In genomic region chr15:90931737-90932659, GRCh38 we compare ENCODE assay signal across 8 cellular contexts. TPM values are rescaled to one million over a fixed set of nuclear protein-coding genes. Genes with fewer than 3 reads are reported as not detected.
DNase-seq lines count a peak whose midpoint lies in the region; ATAC-seq and TF ChIP-seq lines count a peak whose summit lies in the region.

Gene HDDC3 (minus strand): TSS chr15:90932549. CDS start chr15:90932540, 9 bp downstream.

- H3K36me3 Mint-ChIP-seq in brain = peaks cover 9% of the 10 kb centered on the region

- DNase-seq in 8988T = peak; percentile 86
- peak; percentile 69 for DNase-seq in NCI-H2107 treated with DMSO at 0.1 percent for 48 hours (lab: John Stamatoyannopoulos, UW; ENCODE audit: unreplicated experiment)
- DNase-seq in UCSD-AML1 (lab: John Stamatoyannopoulos, UW; ENCODE audit: unreplicated experiment) = peak; percentile 91

- no peaks in the 10 kb centered on the region for H3K9me3 ChIP-seq in iPS-18a (ENCODE audit: control insufficient read depth, low read depth, low read length)
- H3K9me3 ChIP-seq in skeletal muscle tissue (ENCODE audit: control insufficient read depth in 3 of 3, low read length in 3 of 3) = no peaks in the 10 kb centered on the region

- H3K4me3 ChIP-seq in iPS-18a (ENCODE audit: low read length) (peak within 1 kb of the TSS; percentile 65), skeletal muscle tissue (ENCODE audit: low read length in 3 of 3) (peak within 1 kb of the TSS; percentile 94 to 97 (median 95))

- ATAC-seq in GM18520 (IDR thresholded peaks at IDR 0.05; ENCODE audit: unreplicated experiment) (peak; percentile 39), HG03060 (IDR thresholded peaks at IDR 0.05; ENCODE audit: low read depth, unreplicated experiment) (peak; percentile 30)

- peaks cover 14% of the 10 kb centered on the region for H3K27me3 ChIP-seq in iPS-18a (ENCODE audit: control insufficient read depth, insufficient read depth, low read length)
- H3K27me3 ChIP-seq in skeletal muscle tissue (ENCODE audit: control insufficient read depth in 3 of 3, insufficient read depth in 3 of 3, low read length in 3 of 3) = no peaks in the 10 kb centered on the region

- H3K27ac ChIP-seq in iPS-18a (ENCODE audit: low read length) (no peak within 1 kb of the TSS), skeletal muscle tissue (ENCODE audit: low read depth, low read length) (peak within 1 kb of the TSS; percentile 87)

- peak within 1 kb of the TSS; percentile 65 to 97 (median 94) for H3K27ac Mint-ChIP-seq in brain

- H3K4me1 Mint-ChIP-seq in brain = peaks cover 50% of the 10 kb centered on the region

- H3K9ac ChIP-seq in iPS-18a (ENCODE audit: low read length) (peak within 1 kb of the TSS; percentile 35), skeletal muscle tissue (ENCODE audit: low read depth in 1 of 3, low read length in 3 of 3) (peak within 1 kb of the TSS; percentile 89 to 95 (median 93))

- H3K4me1 ChIP-seq in iPS-18a (ENCODE audit: control insufficient read depth, low read depth, low read length) (peaks cover 11% of the 10 kb centered on the region), skeletal muscle tissue (ENCODE audit: control insufficient read depth in 3 of 3, insufficient read depth in 3 of 3, low read length in 3 of 3) (peaks cover 49 to 52% (median 50%) of the 10 kb centered on the region in 3 donors)

- no peaks in the 10 kb centered on the region for H3K36me3 ChIP-seq in iPS-18a (ENCODE audit: control insufficient read depth, low read depth, low read length)
- peaks cover 7 to 12% (median 8%) of the 10 kb centered on the region in 3 donors for H3K36me3 ChIP-seq in skeletal muscle tissue (ENCODE audit: control insufficient read depth in 3 of 3, insufficient read depth in 3 of 3, low read length in 3 of 3)

- H3K4me3 Mint-ChIP-seq in brain = peak within 1 kb of the TSS; percentile 89 to 99 (median 93)

- H3K27me3 Mint-ChIP-seq in brain = peaks cover 8% of the 10 kb centered on the region

- peaks cover 0 to 2% (median 0%) of the 10 kb centered on the region in 5 experiments for H3K9me3 Mint-ChIP-seq in brain

- peak; percentile 79 to 84 for TF ChIP-seq CTCF in brain (conservative IDR thresholded peaks at IDR 0.05)

RNA-seq across cellular contexts. Expression of gene HDDC3, which starts in this region (rescaled TPM):
- polyA plus RNA-seq in brain (ENCODE audit: insufficient read depth, low read depth, low replicate concordance) = 19.8 TPM
- total RNA-seq in skeletal muscle tissue = 5.7 TPM
